Comparison of ENCODE assay signal across 25 cellular contexts in the genomic region with DNA sequence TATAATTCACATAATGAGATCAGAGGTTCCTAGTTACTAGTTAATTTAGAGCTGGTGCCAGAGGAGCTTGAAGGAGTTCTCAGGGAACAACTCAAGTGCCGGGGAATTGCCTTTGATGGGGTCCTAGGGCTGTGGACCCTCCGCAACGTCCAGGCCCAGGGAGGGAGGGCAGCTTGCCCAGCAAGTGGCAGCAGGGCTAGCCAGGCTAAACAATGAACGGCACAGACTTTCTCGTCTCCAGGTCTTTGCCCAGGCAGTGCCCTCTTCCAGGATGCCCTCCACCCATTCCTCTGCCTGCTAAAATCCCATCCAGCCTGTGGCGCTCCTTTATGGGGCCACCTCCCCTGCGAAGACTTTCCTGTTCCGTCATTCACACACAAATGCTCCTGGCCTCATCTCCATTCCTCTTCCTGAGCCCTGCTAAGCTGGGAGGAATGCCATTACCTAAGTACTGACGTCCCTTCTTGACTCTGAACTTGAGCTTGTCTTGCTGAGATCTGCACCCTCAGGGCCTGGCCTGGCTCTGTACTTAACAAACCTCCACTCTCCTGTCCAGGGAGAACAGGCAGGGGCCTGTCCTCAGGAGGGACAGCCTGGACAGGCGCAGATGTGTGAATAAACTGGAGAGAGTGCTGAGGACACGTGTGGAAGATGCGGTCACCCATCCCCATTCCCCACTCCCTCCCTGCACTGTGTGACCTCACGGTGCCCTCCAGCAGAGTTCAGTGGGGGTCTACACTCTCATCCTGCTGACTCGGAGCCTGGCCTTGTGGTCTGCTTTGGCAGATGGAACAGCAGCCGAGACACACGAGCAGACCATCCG.
A peak's percentile ranks its signal among the peaks of the same experiment; 100 is the strongest.
DNase-seq lines count a peak whose midpoint lies in the region; ATAC-seq, FAIRE-seq and TF ChIP-seq lines count a peak whose summit lies in the region.
"Had no signal": no experiment of that assay in that cellular context is flagged by ENCODE, and none has a peak within 500 bp of the region (broad histone marks: within the 10 kb centered on the region; RNA-seq: fewer than 3 reads in every experiment).

No MANE protein-coding gene starts in this region.

- FAIRE-seq in bronchial epithelial cell (lab: Jason Lieb, UNC): no peak
- FAIRE-seq: islet of Langerhans had no signal

- H3K36me3 Mint-ChIP-seq in activated naive CD4-positive, alpha-beta T cell treated with anti-CD3 and anti-CD28 coated beads, Interleukin-2, amount 10 ng/mL, durations not matched to agents 7 days and 5 days: no peaks in the 10 kb centered on the region
- H3K36me3 Mint-ChIP-seq in T-helper 17 cell (ENCODE audit: low read depth): no peaks in the 10 kb centered on the region
- H3K36me3 Mint-ChIP-seq: activated naive CD4-positive, alpha-beta T cell treated with anti-CD3 and anti-CD28 coated beads, Interleukin-2, amount 50 U/mL, for 24 hours; naive B cell had no signal

- H3K9me3 Mint-ChIP-seq in activated naive CD4-positive, alpha-beta T cell treated with anti-CD3 and anti-CD28 coated beads, Interleukin-2, amount 10 ng/mL, durations not matched to agents 7 days and 5 days: no peaks in the 10 kb centered on the region
- H3K9me3 Mint-ChIP-seq: activated naive CD4-positive, alpha-beta T cell treated with anti-CD3 and anti-CD28 coated beads, Interleukin-2, amount 50 U/mL, for 24 hours; naive B cell had no signal

- H3K36me3 ChIP-seq in bronchial epithelial cell (ENCODE audit: control insufficient read depth, insufficient read depth, low read length): no peaks in the 10 kb centered on the region
- no peaks in the 10 kb centered on the region for H3K36me3 ChIP-seq in spleen
- H3K36me3 ChIP-seq: breast epithelium, ovary, tibial nerve had no signal

- no peak overlapping the region for H3K4me3 ChIP-seq in bronchial epithelial cell (ENCODE audit: low read depth, low read length)
- no peak overlapping the region for H3K4me3 ChIP-seq in spleen
- H3K4me3 ChIP-seq: breast epithelium, ovary, tibial nerve had no signal

- CTCF ChIA-PET in activated naive CD4-positive, alpha-beta T cell treated with anti-CD3 and anti-CD28 coated beads, Interleukin-2, amount 10 ng/mL, durations not matched to agents 7 days and 5 days (lab: Charles Lee): no interaction called here

- H3K27ac ChIP-seq in spleen: no peak overlapping the region
- H3K27ac ChIP-seq: 22Rv1, breast epithelium, ovary, tibial nerve had no signal

- H3K4me1 ChIP-seq in spleen: no peaks in the 10 kb centered on the region
- H3K4me1 ChIP-seq: breast epithelium, tibial nerve had no signal

- TF ChIP-seq CTCF in bronchial epithelial cell (IDR thresholded peaks at IDR 0.05; ENCODE audit: insufficient read depth, low read length, severe bottlenecking): no peak
- TF ChIP-seq CTCF in spleen (IDR thresholded peaks at IDR 0.05 in 8 of 11, conservative IDR thresholded peaks at IDR 0.05 in 3 of 11): no peak
- TF ChIP-seq CTCF in GM20000 (IDR thresholded peaks at IDR 0.05; ENCODE audit: extremely low read depth, missing control alignments): no peak

- H3K27me3 Mint-ChIP-seq in activated naive CD4-positive, alpha-beta T cell treated with anti-CD3 and anti-CD28 coated beads, Interleukin-2, amount 10 ng/mL, durations not matched to agents 7 days and 5 days: no peaks in the 10 kb centered on the region
- H3K27me3 Mint-ChIP-seq in T-helper 17 cell: peaks cover 19% of the 10 kb centered on the region
- H3K27me3 Mint-ChIP-seq: activated naive CD4-positive, alpha-beta T cell treated with anti-CD3 and anti-CD28 coated beads, Interleukin-2, amount 50 U/mL, for 24 hours had no signal

- WGBS in spleen, 5 donors: 76 to 84% (median 78%) methylated on average over 16 to 17 of the region's 17 CpGs

- H3K4me1 Mint-ChIP-seq in activated naive CD4-positive, alpha-beta T cell treated with anti-CD3 and anti-CD28 coated beads, Interleukin-2, amount 10 ng/mL, durations not matched to agents 7 days and 5 days: no peaks in the 10 kb centered on the region
- H3K4me1 Mint-ChIP-seq in T-helper 17 cell: peaks cover 2% of the 10 kb centered on the region
- H3K4me1 Mint-ChIP-seq: activated naive CD4-positive, alpha-beta T cell treated with anti-CD3 and anti-CD28 coated beads, Interleukin-2, amount 50 U/mL, for 24 hours had no signal

- H3K27me3 ChIP-seq in bronchial epithelial cell (ENCODE audit: control insufficient read depth, insufficient read depth, low read length): no peaks in the 10 kb centered on the region
- peaks cover 0 to 28% (median 0%) of the 10 kb centered on the region in 7 donors for H3K27me3 ChIP-seq in spleen (replicated peaks in 1 of 7)
- H3K27me3 ChIP-seq: ovary, tibial nerve had no signal

- no peak for TF ChIP-seq POLR2A in spleen (IDR thresholded peaks at IDR 0.05)

- ATAC-seq in T-helper 17 cell: no peak

- H3K9me3 ChIP-seq in spleen (no peaks in the 10 kb centered on the region), T-helper 17 cell (ENCODE audit: control insufficient read depth, low read length, poor library complexity, severe bottlenecking) (no peaks in the 10 kb centered on the region)
- H3K9me3 ChIP-seq: breast epithelium, ovary, tibial nerve had no signal

- intact Hi-C loops in spleen (cut with DNase I; ENCODE audit: low total_unique reads): no loop called here

- H3K4me3 Mint-ChIP-seq in activated naive CD4-positive, alpha-beta T cell treated with anti-CD3 and anti-CD28 coated beads, Interleukin-2, amount 10 ng/mL, durations not matched to agents 7 days and 5 days: no peak overlapping the region
- no peak overlapping the region for H3K4me3 Mint-ChIP-seq in T-helper 17 cell
- H3K4me3 Mint-ChIP-seq: activated naive CD4-positive, alpha-beta T cell treated with anti-CD3 and anti-CD28 coated beads, Interleukin-2, amount 50 U/mL, for 24 hours; naive B cell had no signal

- peak; percentile 13 for DNase-seq in activated naive CD4-positive, alpha-beta T cell treated with anti-CD3 and anti-CD28 coated beads, Interleukin-2, amount 10 ng/mL, durations not matched to agents 7 days and 5 days
- no peak for DNase-seq in activated naive CD4-positive, alpha-beta T cell (lab: John Stamatoyannopoulos, UW)
- DNase-seq in bronchial epithelial cell (ENCODE audit: low read depth): peak; percentile 39
- DNase-seq in iPS-NIHi7 (ENCODE audit: extremely low spot score): peak; percentile 51
- DNase-seq in spleen: peak; percentile 43
- no peak for DNase-seq in GM20000 (ENCODE audit: low spot score)
- no peak for DNase-seq in SIG-M5 treated with dmso at 0.1 percent for 504 hours (lab: John Stamatoyannopoulos, UW; ENCODE audit: unreplicated experiment)
- no peak for DNase-seq in T-helper 17 cell
- DNase-seq: activated CD4-positive, alpha-beta T cell treated with anti-CD3 and anti-CD28 coated beads, Interleukin-2, amount 50 U/mL, for 1 hour; Calu3; dermis blood vessel endothelial cell; glutamatergic neuron; mammary epithelial cell; naive B cell; NCI-H2171; NCI-H69; SHP77 treated with DMSO at 0.1 percent for 48 hours; stimulated activated CD4-positive, alpha-beta T cell treated with anti-CD3 and anti-CD28 coated beads, Interleukin-1b, Interleukin-23, amount 100 ng/mL, for 48 hours; stimulated activated naive CD4-positive, alpha-beta T cell treated with Interleukin-2 at 50 U/mL for 16 hours had no signal

- H3K27ac Mint-ChIP-seq in activated naive CD4-positive, alpha-beta T cell treated with anti-CD3 and anti-CD28 coated beads, Interleukin-2, amount 10 ng/mL, durations not matched to agents 7 days and 5 days: peak overlapping the region; percentile 5
- H3K27ac Mint-ChIP-seq in T-helper 17 cell: no peak overlapping the region
- H3K27ac Mint-ChIP-seq: activated naive CD4-positive, alpha-beta T cell treated with anti-CD3 and anti-CD28 coated beads, Interleukin-2, amount 50 U/mL, for 24 hours; naive B cell had no signal

Comparison
In these comparisons a context has a peak if more than half of its experiments do, and no peak if none do; other contexts are left out.
1. DNase-seq: peak in activated naive CD4-positive, alpha-beta T cell treated with anti-CD3 and anti-CD28 coated beads, Interleukin-2, amount 10 ng/mL, durations not matched to agents 7 days and 5 days (single experiment), bronchial epithelial cell (single experiment), iPS-NIHi7 (single experiment) and spleen (single experiment); none in activated naive CD4-positive, alpha-beta T cell (0 of 4), GM20000 (single experiment), SIG-M5 treated with dmso at 0.1 percent for 504 hours (single experiment) and T-helper 17 cell (0 of 3).